In the genomic region with DNA sequence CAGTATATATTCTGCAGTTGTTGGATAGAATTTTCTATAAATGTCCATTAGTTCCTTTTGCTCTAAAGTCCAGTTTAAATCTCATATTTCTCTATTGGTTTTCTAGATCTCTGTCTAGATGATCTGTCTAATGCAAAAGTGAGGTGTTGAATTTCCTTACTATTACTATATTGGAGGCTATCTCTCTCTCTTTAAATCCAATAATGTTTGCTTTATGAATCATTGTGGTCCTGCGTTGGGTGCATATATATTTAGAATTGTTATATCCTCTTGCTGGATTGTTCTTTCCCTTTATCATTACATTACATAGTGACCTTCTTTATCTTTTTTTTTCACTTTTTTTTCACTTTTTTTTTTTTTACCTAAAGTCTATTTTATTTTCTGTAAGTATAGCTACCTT, we compare ENCODE assay signal across 29 cellular contexts.
"Had no signal": no experiment of that assay in that cellular context is flagged by ENCODE, and none has a peak within 500 bp of the region (broad histone marks: within the 10 kb centered on the region; RNA-seq: fewer than 3 reads in every experiment).

No MANE protein-coding gene starts in this region.

- H3K4me1 ChIP-seq: ascending aorta, colonic mucosa had no signal

- H3K4me1 Mint-ChIP-seq: activated B cell treated with CpG ODN at 0.5 μM for 24 hours; activated CD8-positive, alpha-beta memory T cell treated with anti-CD3 and anti-CD28 coated beads, Interleukin-2, amount 10 ng/mL, durations not matched to agents 7 days and 5 days; activated naive CD4-positive, alpha-beta T cell treated with anti-CD3 and anti-CD28 coated beads, Interleukin-2, amount 10 ng/mL, durations not matched to agents 7 days and 5 days; activated naive CD8-positive, alpha-beta T cell treated with anti-CD3 and anti-CD28 coated beads, Interleukin-2, amount 10 ng/mL, durations not matched to agents 7 days and 5 days; T-cell; T-helper 17 cell had no signal

- H3K36me3 Mint-ChIP-seq: activated CD8-positive, alpha-beta memory T cell treated with anti-CD3 and anti-CD28 coated beads, Interleukin-2, amount 10 ng/mL, durations not matched to agents 7 days and 5 days; activated naive CD4-positive, alpha-beta T cell treated with anti-CD3 and anti-CD28 coated beads, Interleukin-2, amount 10 ng/mL, durations not matched to agents 7 days and 5 days; activated naive CD8-positive, alpha-beta T cell treated with anti-CD3 and anti-CD28 coated beads, Interleukin-2, amount 10 ng/mL, durations not matched to agents 7 days and 5 days; T-cell had no signal

- H3K9me3 ChIP-seq: colonic mucosa had no signal

- H3K27me3 ChIP-seq: ascending aorta, cardiac muscle cell, colonic mucosa had no signal

- DNase-seq: activated B cell treated with CpG ODN at 0.5 μM for 24 hours; activated CD4-positive, alpha-beta T cell treated with anti-CD3 and anti-CD28 coated beads for 48 hours; activated CD4-positive, alpha-beta T cell treated with anti-CD3 and anti-CD28 coated beads, Interleukin-2, amount 50 U/mL, for 1 hour; activated CD4-positive, alpha-beta T cell treated with anti-CD3 and anti-CD28 coated beads, Interleukin-2, amount 50 U/mL, for 48 hours; activated CD8-positive, alpha-beta memory T cell treated with anti-CD3 and anti-CD28 coated beads, Interleukin-2, amount 10 ng/mL, durations not matched to agents 7 days and 5 days; activated CD8-positive, alpha-beta memory T cell treated with anti-CD3 and anti-CD28 coated beads, Interleukin-2, amount 50 U/mL, for 4 hours; activated CD8-positive, alpha-beta T cell treated with anti-CD3 and anti-CD28 coated beads for 36 hours; activated gamma-delta T cell; activated naive CD4-positive, alpha-beta T cell; activated naive CD4-positive, alpha-beta T cell treated with anti-CD3 and anti-CD28 coated beads, Interleukin-2, amount 10 ng/mL, durations not matched to agents 7 days and 5 days; activated naive CD8-positive, alpha-beta T cell treated with anti-CD3 and anti-CD28 coated beads, Interleukin-2, amount 10 ng/mL, durations not matched to agents 7 days and 5 days; activated T-cell treated with anti-CD3 and anti-CD28 coated beads, Interleukin-2, amount 50 U/mL, for 24 hours; activated T-cell treated with anti-CD3 and anti-CD28 coated beads, Interleukin-2, amount 50 U/mL, for 72 hours; central memory CD4-positive, alpha-beta T cell; cerebellar nuclear complex; colonic mucosa; effector CD8-positive, alpha-beta T cell; head of caudate nucleus; SW 1271; T-cell; T-helper 17 cell; T1000; WERI-Rb-1 had no signal

- H3K4me3 Mint-ChIP-seq: activated B cell treated with CpG ODN at 0.5 μM for 24 hours; activated CD8-positive, alpha-beta memory T cell treated with anti-CD3 and anti-CD28 coated beads, Interleukin-2, amount 10 ng/mL, durations not matched to agents 7 days and 5 days; activated CD8-positive, alpha-beta T cell treated with anti-CD3 and anti-CD28 coated beads for 36 hours; activated naive CD4-positive, alpha-beta T cell treated with anti-CD3 and anti-CD28 coated beads, Interleukin-2, amount 10 ng/mL, durations not matched to agents 7 days and 5 days; activated naive CD8-positive, alpha-beta T cell treated with anti-CD3 and anti-CD28 coated beads, Interleukin-2, amount 10 ng/mL, durations not matched to agents 7 days and 5 days; activated T-cell treated with anti-CD3 and anti-CD28 coated beads, Interleukin-2, amount 50 U/mL, for 24 hours; activated T-cell treated with anti-CD3 and anti-CD28 coated beads, Interleukin-2, amount 50 U/mL, for 72 hours; T-cell; T-helper 17 cell; T-helper 2 cell treated with Interferon-gamma antibody and Interleukin-4, amounts not matched to agents 5 μg/mL and 100 μg/mL, for 36 hours had no signal

- H3K27me3 Mint-ChIP-seq: activated B cell treated with CpG ODN at 0.5 μM for 24 hours; activated CD8-positive, alpha-beta memory T cell treated with anti-CD3 and anti-CD28 coated beads, Interleukin-2, amount 10 ng/mL, durations not matched to agents 7 days and 5 days; activated CD8-positive, alpha-beta T cell treated with anti-CD3 and anti-CD28 coated beads for 36 hours; activated naive CD4-positive, alpha-beta T cell treated with anti-CD3 and anti-CD28 coated beads, Interleukin-2, amount 10 ng/mL, durations not matched to agents 7 days and 5 days; activated naive CD8-positive, alpha-beta T cell treated with anti-CD3 and anti-CD28 coated beads, Interleukin-2, amount 10 ng/mL, durations not matched to agents 7 days and 5 days; activated T-cell treated with anti-CD3 and anti-CD28 coated beads, Interleukin-2, amount 50 U/mL, for 24 hours; T-helper 17 cell had no signal

- H3K27ac ChIP-seq: ascending aorta, cardiac muscle cell, colonic mucosa, WERI-Rb-1 had no signal

- H3K36me3 ChIP-seq: ascending aorta, cardiac muscle cell, colonic mucosa, WERI-Rb-1 had no signal

- H3K27ac Mint-ChIP-seq: activated B cell treated with CpG ODN at 0.5 μM for 24 hours; activated CD8-positive, alpha-beta memory T cell treated with anti-CD3 and anti-CD28 coated beads, Interleukin-2, amount 10 ng/mL, durations not matched to agents 7 days and 5 days; activated CD8-positive, alpha-beta T cell treated with anti-CD3 and anti-CD28 coated beads for 36 hours; activated naive CD4-positive, alpha-beta T cell treated with anti-CD3 and anti-CD28 coated beads, Interleukin-2, amount 10 ng/mL, durations not matched to agents 7 days and 5 days; activated naive CD4-positive, alpha-beta T cell treated with anti-CD3 and anti-CD28 coated beads, Interleukin-2, amount 50 U/mL, for 72 hours; activated naive CD8-positive, alpha-beta T cell treated with anti-CD3 and anti-CD28 coated beads, Interleukin-2, amount 10 ng/mL, durations not matched to agents 7 days and 5 days; activated T-cell treated with anti-CD3 and anti-CD28 coated beads, Interleukin-2, amount 50 U/mL, for 24 hours; activated T-cell treated with anti-CD3 and anti-CD28 coated beads, Interleukin-2, amount 50 U/mL, for 72 hours; T-cell; T-helper 17 cell; T-helper 2 cell treated with Interferon-gamma antibody and Interleukin-4, amounts not matched to agents 5 μg/mL and 100 μg/mL, for 36 hours had no signal

- H3K4me3 ChIP-seq: ascending aorta, cardiac muscle cell, colonic mucosa had no signal

- ATAC-seq: activated CD4-positive, CD25-positive, alpha-beta regulatory T cell treated with anti-CD3 and anti-CD28 coated beads, Interleukin-2, amount 50 U/mL, for 24 hours; activated CD8-positive, alpha-beta memory T cell treated with anti-CD3 and anti-CD28 coated beads, Interleukin-2, amount 10 ng/mL, durations not matched to agents 7 days and 5 days; activated CD8-positive, alpha-beta T cell treated with anti-CD3 and anti-CD28 coated beads for 36 hours; activated naive CD4-positive, alpha-beta T cell treated with anti-CD3 and anti-CD28 coated beads, Interleukin-2, amount 50 U/mL, for 72 hours; activated T-cell treated with anti-CD3 and anti-CD28 coated beads, Interleukin-2, amount 50 U/mL, for 72 hours; esophagus mucosa; T-cell; T-helper 17 cell had no signal
